In the genomic region with DNA sequence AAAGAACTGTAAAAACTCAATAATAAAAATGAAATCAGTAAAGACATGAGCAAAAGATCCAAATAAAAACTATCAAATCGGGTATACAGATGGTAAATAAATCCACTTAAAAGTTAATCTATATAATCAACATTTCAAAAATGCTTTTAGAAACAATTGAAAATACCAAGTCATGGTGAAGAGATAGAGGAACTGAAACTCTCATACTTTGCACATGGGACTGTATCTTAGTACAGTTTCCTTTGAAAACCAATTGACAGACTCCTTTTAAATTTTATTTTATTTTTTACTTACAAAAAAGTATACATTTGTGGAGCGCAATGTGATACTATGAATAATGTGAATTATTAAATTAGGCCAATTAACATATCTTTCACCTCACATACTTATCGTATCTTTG, we compare ENCODE assay signal across 17 cellular contexts.
A peak's percentile ranks its signal among the peaks of the same experiment; 100 is the strongest.
DNase-seq lines count a peak whose midpoint lies in the region; ATAC-seq and TF ChIP-seq lines count a peak whose summit lies in the region.
"Had no signal": no experiment of that assay in that cellular context is flagged by ENCODE, and none has a peak within 500 bp of the region (broad histone marks: within the 10 kb centered on the region; RNA-seq: fewer than 3 reads in every experiment).

No MANE protein-coding gene starts in this region.

- H3K4me1 ChIP-seq in OCI-LY7 (ENCODE audit: insufficient read depth, low read length, poor library complexity, severe bottlenecking) (no peaks in the 10 kb centered on the region), PC-3 (ENCODE audit: insufficient read depth, low read length) (peaks cover 4% of the 10 kb centered on the region; the same call in 1 of the 2 replicates)
- no peaks in the 10 kb centered on the region for H3K4me1 ChIP-seq in CD8-positive, alpha-beta memory T cell (ENCODE audit: insufficient read depth, low read length)
- H3K4me1 ChIP-seq: gastroesophageal sphincter, right atrium auricular region, SJSA1 had no signal

- H3K36me3 ChIP-seq in OCI-LY7 (ENCODE audit: insufficient read depth, low read length) (no peaks in the 10 kb centered on the region), PC-3 (ENCODE audit: low read depth, low read length) (0 out of 2 replicates have a peak, but pooled peaks cover 4% of the 10 kb centered on the region)
- H3K36me3 ChIP-seq in CD8-positive, alpha-beta memory T cell (ENCODE audit: insufficient read depth, low read length) = no peaks in the 10 kb centered on the region
- H3K36me3 ChIP-seq: gastroesophageal sphincter, right atrium auricular region, SJSA1 had no signal

- no peak overlapping the region for H3K4me3 ChIP-seq in OCI-LY7 (ENCODE audit: low read depth, low read length, poor library complexity, severe bottlenecking)
- no peak overlapping the region for H3K4me3 ChIP-seq in CD8-positive, alpha-beta memory T cell (ENCODE audit: low read length)
- H3K4me3 ChIP-seq in PC-3 (ENCODE audit: low read length) = no peak overlapping the region
- H3K4me3 ChIP-seq: gastroesophageal sphincter, right atrium auricular region, SJSA1 had no signal

- no peaks in the 10 kb centered on the region for H4K20me1 ChIP-seq in OCI-LY7 (ENCODE audit: insufficient read depth, low read length)
- H4K20me1 ChIP-seq in PC-3 (ENCODE audit: low read length) = no peaks in the 10 kb centered on the region

- peak; percentile 64 for ATAC-seq in GM18873 (IDR thresholded peaks at IDR 0.05; ENCODE audit: low FRiP score, unreplicated experiment)
- ATAC-seq in GM21786 (IDR thresholded peaks at IDR 0.05; ENCODE audit: unreplicated experiment) = peak; percentile 87
- ATAC-seq in HG03175 (IDR thresholded peaks at IDR 0.05; ENCODE audit: unreplicated experiment) = peak; percentile 84
- ATAC-seq in PC-3 = no peak
- ATAC-seq: activated T-cell treated with anti-CD3 and anti-CD28 coated beads, Interleukin-2, amount 50 U/mL, for 4 hours; gastroesophageal sphincter had no signal

- no peaks in the 10 kb centered on the region for H3K36me3 Mint-ChIP-seq in CD8-positive, alpha-beta memory T cell
- H3K36me3 Mint-ChIP-seq: CD4-positive, CD25-positive, alpha-beta regulatory T cell had no signal

- H3K4me1 Mint-ChIP-seq in CD8-positive, alpha-beta memory T cell = no peaks in the 10 kb centered on the region
- H3K4me1 Mint-ChIP-seq: CD4-positive, CD25-positive, alpha-beta regulatory T cell had no signal

- no peaks in the 10 kb centered on the region for H3F3A ChIP-seq in PC-3 (ENCODE audit: low read length, unreplicated experiment)

- H2AFZ ChIP-seq in OCI-LY7 (ENCODE audit: low read length) (no peak overlapping the region), PC-3 (ENCODE audit: low read length) (no peak overlapping the region)

- CTCF ChIA-PET in OCI-LY7 (lab: Charles Lee; ENCODE audit: unreplicated experiment) = no interaction called here
- CTCF ChIA-PET in CD8-positive, alpha-beta memory T cell (lab: Charles Lee) = no interaction called here
- CTCF ChIA-PET in PC-3 (lab: Charles Lee) = no interaction called here

- TF ChIP-seq CTCF in OCI-LY7 (conservative IDR thresholded peaks at IDR 0.05; ENCODE audit: low read length) (no peak), PC-3 (conservative IDR thresholded peaks at IDR 0.05; ENCODE audit: low read depth, low read length) (no peak)

- DNase-seq in OCI-LY7 (ENCODE audit: low spot score) = peak; percentile 33
- DNase-seq in NCI-H128 (lab: John Stamatoyannopoulos, UW; ENCODE audit: unreplicated experiment) = no peak
- no peak for DNase-seq in CD8-positive, alpha-beta memory T cell
- DNase-seq in stimulated activated naive CD4-positive, alpha-beta T cell (lab: John Stamatoyannopoulos, UW) = no peak
- DNase-seq in PC-3 = no peak
- DNase-seq: activated B cell treated with CpG ODN at 0.5 μM for 24 hours; activated T-cell treated with anti-CD3 and anti-CD28 coated beads, Interleukin-2, amount 50 U/mL, for 4 hours; CD4-positive, CD25-positive, alpha-beta regulatory T cell; GF-D8; NCI-H1105 treated with DMSO at 0.1 percent for 48 hours; NCI-H526 had no signal

- no peaks in the 10 kb centered on the region for H3K9me3 Mint-ChIP-seq in CD8-positive, alpha-beta memory T cell

- no peak overlapping the region for H3K27ac ChIP-seq in OCI-LY7 (ENCODE audit: low read depth, low read length, poor library complexity, severe bottlenecking)
- H3K27ac ChIP-seq in CD8-positive, alpha-beta memory T cell (ENCODE audit: low read depth, low read length) = no peak overlapping the region
- H3K27ac ChIP-seq in PC-3 (ENCODE audit: low read length) = no peak overlapping the region
- H3K27ac ChIP-seq: gastroesophageal sphincter, right atrium auricular region, SJSA1 had no signal

- H3K4me2 ChIP-seq in OCI-LY7 (ENCODE audit: low read length) (no peak overlapping the region), PC-3 (ENCODE audit: low read length) (no peak overlapping the region)

- H3K27me3 ChIP-seq in CD8-positive, alpha-beta memory T cell (ENCODE audit: insufficient read depth, low read length, poor library complexity, severe bottlenecking) = no peaks in the 10 kb centered on the region
- no peaks in the 10 kb centered on the region for H3K27me3 ChIP-seq in PC-3 (ENCODE audit: low read length)
- H3K27me3 ChIP-seq: gastroesophageal sphincter, right atrium auricular region, SJSA1 had no signal

- H3K79me2 ChIP-seq in OCI-LY7 (ENCODE audit: insufficient read depth, low read depth, low read length) (no peaks in the 10 kb centered on the region), PC-3 (ENCODE audit: low read length) (no peaks in the 10 kb centered on the region)

- no peak overlapping the region for H3K4me3 Mint-ChIP-seq in CD8-positive, alpha-beta memory T cell
- H3K4me3 Mint-ChIP-seq: activated B cell treated with CpG ODN at 0.5 μM for 24 hours; activated T-cell treated with anti-CD3 and anti-CD28 coated beads, Interleukin-2, amount 50 U/mL, for 4 hours; CD4-positive, CD25-positive, alpha-beta regulatory T cell had no signal

- BruUV-seq in OCI-LY7 (replicated peaks; lab: Mats Ljungman, UMichigan) (no TSS peak), PC-3 (replicated peaks; lab: Mats Ljungman, UMichigan) (no TSS peak)

- POLR2A ChIA-PET in OCI-LY7 (lab: Charles Lee) = no interaction called here
- POLR2A ChIA-PET in CD8-positive, alpha-beta memory T cell (lab: Charles Lee) = no interaction called here
- POLR2A ChIA-PET in PC-3 (lab: Charles Lee; ENCODE audit: unreplicated experiment) = no interaction called here

- intact Hi-C loops in OCI-LY7 (cut with micrococcal nuclease; ENCODE audit: unreplicated experiment) = no loop called here
- intact Hi-C loops in PC-3 (cut with micrococcal nuclease) = no loop called here

- no peaks in the 10 kb centered on the region for H3K9me2 ChIP-seq in OCI-LY7 (ENCODE audit: insufficient read depth, low read length)
- no peaks in the 10 kb centered on the region for H3K9me2 ChIP-seq in PC-3 (replicated peaks; ENCODE audit: low read length)

- no peak overlapping the region for H3K9ac ChIP-seq in PC-3 (ENCODE audit: low read length)

- no peak overlapping the region for H3K27ac Mint-ChIP-seq in CD8-positive, alpha-beta memory T cell
- H3K27ac Mint-ChIP-seq: activated B cell treated with CpG ODN at 0.5 μM for 24 hours; CD4-positive, CD25-positive, alpha-beta regulatory T cell had no signal

- H3K9me3 ChIP-seq in OCI-LY7 (ENCODE audit: low read length) = no peaks in the 10 kb centered on the region
- no peaks in the 10 kb centered on the region for H3K9me3 ChIP-seq in CD8-positive, alpha-beta memory T cell (ENCODE audit: low read length)
- H3K9me3 ChIP-seq in PC-3 (ENCODE audit: low read length) = peaks cover 15% of the 10 kb centered on the region; the same call in 1 of the 2 replicates
- H3K9me3 ChIP-seq: gastroesophageal sphincter, SJSA1 had no signal

- H3K27me3 Mint-ChIP-seq in CD8-positive, alpha-beta memory T cell = peaks cover 6 to 24% of the 10 kb centered on the region in 2 donors
- H3K27me3 Mint-ChIP-seq: activated B cell treated with CpG ODN at 0.5 μM for 24 hours had no signal
